ENCODE assay signal across 18 cellular contexts in genomic region chr14:33512201-33512600, GRCh38.
DNase-seq lines count a peak whose midpoint lies in the region; ATAC-seq, FAIRE-seq and TF ChIP-seq lines count a peak whose summit lies in the region.
"Had no signal": no experiment of that assay in that cellular context is flagged by ENCODE, and none has a peak within 500 bp of the region (broad histone marks: within the 10 kb centered on the region; RNA-seq: fewer than 3 reads in every experiment).

No MANE protein-coding gene starts in this region.

- H3K36me3 Mint-ChIP-seq in HFFc6 (ENCODE audit: low read depth), result no peaks in the 10 kb centered on the region
- H3K36me3 Mint-ChIP-seq: activated naive CD8-positive, alpha-beta T cell treated with anti-CD3 and anti-CD28 coated beads, Interleukin-2, amount 10 ng/mL, durations not matched to agents 7 days and 5 days; naive thymus-derived CD4-positive, alpha-beta T cell had no signal

- H3K4me1 ChIP-seq in skeletal muscle satellite cell (ENCODE audit: control insufficient read depth, insufficient read depth, low read length) (peaks cover 26% of the 10 kb centered on the region), gastroesophageal sphincter (peaks cover 0 to 7% (median 0%) of the 10 kb centered on the region in 3 donors)
- H3K4me1 ChIP-seq: BLaER1, pancreas, thyroid gland had no signal

- no peak for TF ChIP-seq EP300 in gastroesophageal sphincter (IDR thresholded peaks at IDR 0.05)

- TF ChIP-seq CTCF in HFFc6 (IDR thresholded peaks at IDR 0.05), result no peak
- no peak for TF ChIP-seq CTCF in fibroblast of mammary gland (conservative IDR thresholded peaks at IDR 0.05; ENCODE audit: control insufficient read depth, insufficient read depth, low read depth, low read length)
- no peak for TF ChIP-seq CTCF in D721Med (IDR thresholded peaks at IDR 0.05; ENCODE audit: insufficient read depth, missing control alignments)
- no peak for TF ChIP-seq CTCF in gastroesophageal sphincter (IDR thresholded peaks at IDR 0.05)

- H3K9me3 Mint-ChIP-seq in HFFc6, result no peaks in the 10 kb centered on the region; the same call in 1 of the 2 replicates
- H3K9me3 Mint-ChIP-seq: activated naive CD8-positive, alpha-beta T cell treated with anti-CD3 and anti-CD28 coated beads, Interleukin-2, amount 10 ng/mL, durations not matched to agents 7 days and 5 days had no signal

- WGBS in gastroesophageal sphincter (ENCODE audit: low coverage in 1 of 2), 2 donors, result 46 to 53% methylated on average over 3 of the region's 3 CpGs

- H3K4me3 Mint-ChIP-seq in HFFc6, result no peak overlapping the region
- H3K4me3 Mint-ChIP-seq: activated naive CD8-positive, alpha-beta T cell treated with anti-CD3 and anti-CD28 coated beads, Interleukin-2, amount 10 ng/mL, durations not matched to agents 7 days and 5 days; naive thymus-derived CD4-positive, alpha-beta T cell had no signal

- FAIRE-seq in D721Med (lab: Jason Lieb, UNC), result no peak
- FAIRE-seq: colon, endometrium, pancreas had no signal

- no peaks in the 10 kb centered on the region; the same call in 1 of the 2 replicates for H3K4me1 Mint-ChIP-seq in HFFc6 (ENCODE audit: low read depth)
- H3K4me1 Mint-ChIP-seq: activated naive CD8-positive, alpha-beta T cell treated with anti-CD3 and anti-CD28 coated beads, Interleukin-2, amount 10 ng/mL, durations not matched to agents 7 days and 5 days; naive thymus-derived CD4-positive, alpha-beta T cell had no signal

- H3K9me3 ChIP-seq in skeletal muscle satellite cell (replicated peaks; ENCODE audit: low read length), result no peaks in the 10 kb centered on the region
- H3K9me3 ChIP-seq in gastroesophageal sphincter, result no peaks in the 10 kb centered on the region
- H3K9me3 ChIP-seq: BLaER1, pancreas, thyroid gland had no signal

- no peak for TF ChIP-seq POLR2A in gastroesophageal sphincter (IDR thresholded peaks at IDR 0.05)

- H3K9ac ChIP-seq in skeletal muscle satellite cell (ENCODE audit: low read depth, low read length), result no peak overlapping the region
- H3K9ac ChIP-seq: BLaER1 had no signal

- ATAC-seq in gastroesophageal sphincter, result no peak
- ATAC-seq: naive thymus-derived CD4-positive, alpha-beta T cell; pancreas had no signal

- peaks cover 2% of the 10 kb centered on the region for H3K27me3 Mint-ChIP-seq in HFFc6 (ENCODE audit: insufficient read depth)
- H3K27me3 Mint-ChIP-seq: activated naive CD8-positive, alpha-beta T cell treated with anti-CD3 and anti-CD28 coated beads, Interleukin-2, amount 10 ng/mL, durations not matched to agents 7 days and 5 days had no signal

- H3K27ac Mint-ChIP-seq in HFFc6, result no peak overlapping the region
- H3K27ac Mint-ChIP-seq: activated naive CD8-positive, alpha-beta T cell treated with anti-CD3 and anti-CD28 coated beads, Interleukin-2, amount 10 ng/mL, durations not matched to agents 7 days and 5 days; naive thymus-derived CD4-positive, alpha-beta T cell had no signal

- H3K36me3 ChIP-seq in skeletal muscle satellite cell (ENCODE audit: insufficient read depth, low read length) (no peaks in the 10 kb centered on the region), gastroesophageal sphincter (no peaks in the 10 kb centered on the region)
- H3K36me3 ChIP-seq: BLaER1, pancreas, thyroid gland had no signal

- H3K27me3 ChIP-seq in skeletal muscle satellite cell (ENCODE audit: control insufficient read depth, insufficient read depth, low read length) (no peaks in the 10 kb centered on the region), gastroesophageal sphincter (no peaks in the 10 kb centered on the region)
- H3K27me3 ChIP-seq: BLaER1, pancreas, thyroid gland had no signal

- no peak overlapping the region for H3K27ac ChIP-seq in gastroesophageal sphincter
- H3K27ac ChIP-seq: BLaER1, pancreas, thyroid gland had no signal

- H3K4me3 ChIP-seq in fibroblast of mammary gland (ENCODE audit: control insufficient read depth, low read depth, low read length), result no peak overlapping the region
- no peak overlapping the region for H3K4me3 ChIP-seq in skeletal muscle satellite cell (ENCODE audit: low read length)
- H3K4me3 ChIP-seq in gastroesophageal sphincter, result no peak overlapping the region
- H3K4me3 ChIP-seq: BLaER1, pancreas, thyroid gland had no signal

- DNase-seq in HFFc6 (peak; percentile 19), amniotic epithelial cell (ENCODE audit: low read depth) (peak; percentile 76), fibroblast of mammary gland (ENCODE audit: low read depth) (peak; percentile 78), D721Med (ENCODE audit: insufficient read length, low spot score) (no peak), NK-92 (lab: John Stamatoyannopoulos, UW; ENCODE audit: unreplicated experiment) (no peak), DMS79 treated with DMSO at 0.1 percent for 48 hours (lab: John Stamatoyannopoulos, UW) (no peak)
- DNase-seq: activated naive CD8-positive, alpha-beta T cell treated with anti-CD3 and anti-CD28 coated beads, Interleukin-2, amount 10 ng/mL, durations not matched to agents 7 days and 5 days; naive thymus-derived CD4-positive, alpha-beta T cell; NCI-H187 treated with DMSO at 0.1 percent for 48 hours; NCI-H446 treated with DMSO at 0.1 percent for 48 hours; pancreas; SHP77; thyroid gland had no signal

- H3K4me2 ChIP-seq in skeletal muscle satellite cell (ENCODE audit: low read length), result peak overlapping the region; percentile 63
- H3K4me2 ChIP-seq: BLaER1 had no signal

Comparison
In these comparisons a context has a peak if more than half of its experiments do, and no peak if none do; other contexts are left out.
1. DNase-seq: peak in HFFc6 (single experiment), amniotic epithelial cell (single experiment) and fibroblast of mammary gland (single experiment); none in D721Med (single experiment), NK-92 (single experiment) and DMS79 treated with DMSO at 0.1 percent for 48 hours (single experiment).